ENCODE assay signal across 17 cellular contexts in genomic region chr11:58770166-58770565, GRCh38. TPM values are rescaled to one million over a fixed set of nuclear protein-coding genes. Genes with fewer than 3 reads are reported as not detected.
"Had no signal": no experiment of that assay in that cellular context is flagged by ENCODE, and none has a peak within 500 bp of the region (broad histone marks: within the 10 kb centered on the region; RNA-seq: fewer than 3 reads in every experiment).

No MANE protein-coding gene starts in this region.

- H3K36me3 ChIP-seq: esophagus squamous epithelium, pancreas, tibial artery, upper lobe of right lung, vagina had no signal

- H3K27me3 ChIP-seq: esophagus squamous epithelium, pancreas, tibial artery, upper lobe of right lung, vagina had no signal

- ATAC-seq: effector memory CD8-positive, alpha-beta T cell; left lobe of liver; pancreas; right cardiac atrium; upper lobe of right lung had no signal

- H3K4me1 ChIP-seq: pancreas, tibial artery, upper lobe of right lung, vagina had no signal

- H3K4me3 ChIP-seq: esophagus squamous epithelium, pancreas, tibial artery, upper lobe of right lung, vagina had no signal

- DNase-seq: effector memory CD8-positive, alpha-beta T cell; esophagus squamous epithelium; foreskin melanocyte; head of caudate nucleus; hippocampal formation; midbrain; occipital lobe; pancreas; right cardiac atrium; small intestine; stimulated activated CD4-positive, alpha-beta T cell treated with anti-CD3 and anti-CD28 coated beads, Interleukin-12 subunit alpha, Interleukin-12 subunit beta, amount 100 ng/mL, for 4 hours; tibial artery; upper lobe of right lung had no signal

- H3K27ac ChIP-seq: epithelial cell of prostate, pancreas, tibial artery, upper lobe of right lung, vagina had no signal

- H3K9me3 ChIP-seq: esophagus squamous epithelium, pancreas, tibial artery, upper lobe of right lung, vagina had no signal

RNA-seq across cellular contexts. Expression of gene GLYAT, which starts 38.4 kb away (rescaled TPM):
- total RNA-seq: esophagus squamous epithelium, progenitor cell of endocrine pancreas, upper lobe of right lung, vagina had no signal
- polyA plus RNA-seq: pancreas, small intestine had no signal
